In the genomic region with DNA sequence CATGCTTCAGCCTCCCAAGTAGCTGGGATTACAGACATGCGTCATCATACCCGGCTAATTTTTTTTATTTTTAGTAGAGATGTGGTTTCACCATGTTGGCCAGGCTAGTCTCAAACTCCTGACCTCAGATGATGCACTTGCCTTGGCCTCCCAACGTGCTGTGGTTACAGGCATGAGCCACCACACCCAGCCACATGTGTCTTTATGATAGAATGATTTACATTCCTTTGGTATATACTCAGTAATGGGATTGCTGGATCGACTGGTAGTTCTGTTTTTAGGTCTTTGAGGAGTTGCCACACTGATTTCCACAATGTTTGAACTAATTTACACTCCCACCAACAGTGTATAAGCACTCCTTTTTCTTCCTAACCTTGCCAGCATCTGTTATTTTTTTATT, we compare ENCODE assay signal across 17 cellular contexts.
DNase-seq lines count a peak whose midpoint lies in the region; ATAC-seq and TF ChIP-seq lines count a peak whose summit lies in the region.
"Had no signal": no experiment of that assay in that cellular context is flagged by ENCODE, and none has a peak within 500 bp of the region (broad histone marks: within the 10 kb centered on the region; RNA-seq: fewer than 3 reads in every experiment).

No MANE protein-coding gene starts in this region.

- H3K9me3 ChIP-seq in GM23248 (ENCODE audit: low read depth): no peaks in the 10 kb centered on the region
- H3K9me3 ChIP-seq in PC-3 (ENCODE audit: low read length): no peaks in the 10 kb centered on the region
- no peaks in the 10 kb centered on the region for H3K9me3 ChIP-seq in upper lobe of right lung

- H3K36me3 ChIP-seq in GM23248 (ENCODE audit: low read depth): no peaks in the 10 kb centered on the region
- H3K36me3 ChIP-seq in PC-3 (ENCODE audit: low read depth, low read length): no peaks in the 10 kb centered on the region; the same call in 1 of the 2 replicates
- no peaks in the 10 kb centered on the region for H3K36me3 ChIP-seq in upper lobe of right lung
- H3K36me3 ChIP-seq: left ventricle myocardium inferior, stomach had no signal

- in situ Hi-C loops in GM23248 (cut with MboI): no loop called here

- peak overlapping the region; percentile 85 for H3K27ac ChIP-seq in GM23248
- peak overlapping the region; percentile 25 for H3K27ac ChIP-seq in PC-3 (ENCODE audit: low read length)
- no peak overlapping the region for H3K27ac ChIP-seq in upper lobe of right lung
- H3K27ac ChIP-seq: left ventricle myocardium inferior, skin epidermis, stomach had no signal

- DNase-seq in GM23248: peak; percentile 94
- DNase-seq in PC-3: peak; percentile 67
- DNase-seq in epithelial cell of esophagus (ENCODE audit: low read depth): peak; percentile 75
- DNase-seq in renal cortical epithelial cell (ENCODE audit: low read depth): peak; percentile 5
- no peak for DNase-seq in T-helper 9 cell
- no peak for DNase-seq in SIG-M5 treated with dmso at 0.1 percent for 504 hours (lab: John Stamatoyannopoulos, UW; ENCODE audit: unreplicated experiment)
- no peak for DNase-seq in upper lobe of right lung
- DNase-seq: activated CD4-positive, alpha-beta T cell treated with anti-CD3 and anti-CD28 coated beads, Interleukin-2, amount 50 U/mL, for 1 hour; H7; left ventricle myocardium inferior; NCI-H1092 treated with DMSO at 0.1 percent for 48 hours; NCI-H524; stomach had no signal

- H3K4me3 ChIP-seq in GM23248: no peak overlapping the region
- no peak overlapping the region for H3K4me3 ChIP-seq in PC-3 (ENCODE audit: low read length)
- H3K4me3 ChIP-seq in epithelial cell of esophagus (ENCODE audit: low read length): no peak overlapping the region
- no peak overlapping the region for H3K4me3 ChIP-seq in upper lobe of right lung
- H3K4me3 ChIP-seq: left ventricle myocardium inferior, skin epidermis, stomach had no signal

- intact Hi-C loops in PC-3 (cut with micrococcal nuclease): no loop called here
- intact Hi-C loops in upper lobe of right lung (cut with DNase I): no loop called here

- H3K9me2 ChIP-seq in GM23248 (ENCODE audit: insufficient read depth): no peaks in the 10 kb centered on the region
- H3K9me2 ChIP-seq in PC-3 (replicated peaks; ENCODE audit: low read length): no peaks in the 10 kb centered on the region

- no TSS peak for BruUV-seq in PC-3 (replicated peaks; lab: Mats Ljungman, UMichigan)

- 7 to 9% methylated on average over 4 of the region's 4 CpGs for WGBS in GM23248 (ENCODE audit: low coverage in 1 of 2, low lambda C conversion rate in 2 of 2, missing lambda C conversion rate in 2 of 2), 2 experiments

- no peaks in the 10 kb centered on the region for H3K27me3 ChIP-seq in GM23248 (replicated peaks; ENCODE audit: insufficient read depth)
- H3K27me3 ChIP-seq in PC-3 (ENCODE audit: low read length): no peaks in the 10 kb centered on the region
- no peaks in the 10 kb centered on the region for H3K27me3 ChIP-seq in upper lobe of right lung
- H3K27me3 ChIP-seq: stomach had no signal

- H2AFZ ChIP-seq in GM23248 (no peak overlapping the region), PC-3 (ENCODE audit: low read length) (no peak overlapping the region)

- peak overlapping the region; percentile 12 for H3K9ac ChIP-seq in GM23248
- no peak overlapping the region for H3K9ac ChIP-seq in PC-3 (ENCODE audit: low read length)

- POLR2A ChIA-PET in PC-3 (lab: Charles Lee; ENCODE audit: unreplicated experiment): no interaction called here

- ATAC-seq in PC-3 (no peak), upper lobe of right lung (no peak), HG03565 (IDR thresholded peaks at IDR 0.05; ENCODE audit: unreplicated experiment) (no peak)
- ATAC-seq: natural killer cell treated with Interleukin-12 subunit alpha and Interleukin-12 subunit beta and Interleukin-15 and Interleukin-18, amount 100 ng/mL, for 72 hours; Panc1 had no signal

- H3K79me2 ChIP-seq in GM23248 (ENCODE audit: insufficient read depth) (no peaks in the 10 kb centered on the region), PC-3 (ENCODE audit: low read length) (no peaks in the 10 kb centered on the region)

- H3F3A ChIP-seq in GM23248 (ENCODE audit: insufficient read depth) (peaks cover 12% of the 10 kb centered on the region), PC-3 (ENCODE audit: low read length, unreplicated experiment) (no peaks in the 10 kb centered on the region)

- H3K4me1 ChIP-seq in GM23248 (ENCODE audit: insufficient read depth) (peaks cover 10% of the 10 kb centered on the region), PC-3 (ENCODE audit: insufficient read depth, low read length) (peaks cover 4% of the 10 kb centered on the region; the same call in 1 of the 2 replicates), upper lobe of right lung (no peaks in the 10 kb centered on the region)
- H3K4me1 ChIP-seq: left ventricle myocardium inferior, stomach had no signal

- CTCF ChIA-PET in PC-3 (lab: Charles Lee): no interaction called here

- H4K20me1 ChIP-seq in GM23248 (ENCODE audit: insufficient read depth): no peaks in the 10 kb centered on the region
- no peaks in the 10 kb centered on the region for H4K20me1 ChIP-seq in PC-3 (ENCODE audit: low read length)

- TF ChIP-seq CTCF in PC-3 (conservative IDR thresholded peaks at IDR 0.05; ENCODE audit: low read depth, low read length) (no peak), epithelial cell of esophagus (IDR thresholded peaks at IDR 0.05; ENCODE audit: insufficient read depth, low read depth, low read length, missing control alignments) (no peak), upper lobe of right lung (IDR thresholded peaks at IDR 0.05) (no peak)

- H3K4me2 ChIP-seq in GM23248 (ENCODE audit: unreplicated experiment) (peak overlapping the region; percentile 13), PC-3 (ENCODE audit: low read length) (no peak overlapping the region)

Comparison
In these comparisons a context has a peak if more than half of its experiments do, and no peak if none do; other contexts are left out.
1. DNase-seq: peak in GM23248 (single experiment), PC-3 (single experiment), epithelial cell of esophagus (single experiment) and renal cortical epithelial cell (single experiment); none in T-helper 9 cell (single experiment), SIG-M5 treated with dmso at 0.1 percent for 504 hours (single experiment) and upper lobe of right lung (single experiment).